Comparison of ENCODE assay signal across 11 cellular contexts in genomic region chr10:129468187-129468586, GRCh38. TPM values are rescaled to one million over a fixed set of nuclear protein-coding genes. Genes with fewer than 3 reads are reported as not detected.
DNase-seq lines count a peak whose midpoint lies in the region; ATAC-seq and TF ChIP-seq lines count a peak whose summit lies in the region.
"Had no signal": no experiment of that assay in that cellular context is flagged by ENCODE, and none has a peak within 500 bp of the region (broad histone marks: within the 10 kb centered on the region; RNA-seq: fewer than 3 reads in every experiment).

No MANE protein-coding gene starts in this region.

- H3K9me3 ChIP-seq in iPS-18a (ENCODE audit: control insufficient read depth, low read depth, low read length) (no peaks in the 10 kb centered on the region), esophagus squamous epithelium (no peaks in the 10 kb centered on the region)

- intact Hi-C loops in activated B cell treated with CpG ODN at 0.5 μM for 24 hours (cut with micrococcal nuclease) (loop anchor here (5.0 kb wide), 2 partner anchors 34 to 1341 kb away; partner anchors contain the start of gene MKI67), esophagus squamous epithelium (cut with DNase I) (no loop called here)

- H3K36me3 ChIP-seq in iPS-18a (ENCODE audit: control insufficient read depth, low read depth, low read length), result no peaks in the 10 kb centered on the region
- H3K36me3 ChIP-seq in esophagus squamous epithelium, result peaks cover 0 to 23% (median 0%) of the 10 kb centered on the region in 3 donors

- peaks cover 12% of the 10 kb centered on the region for H3K36me3 Mint-ChIP-seq in activated naive CD4-positive, alpha-beta T cell treated with anti-CD3 and anti-CD28 coated beads, Interleukin-2, amount 10 ng/mL, durations not matched to agents 7 days and 5 days
- H3K36me3 Mint-ChIP-seq in activated B cell treated with CpG ODN at 0.5 μM for 24 hours (ENCODE audit: low read depth), result peaks cover 8% of the 10 kb centered on the region
- peaks cover 12% of the 10 kb centered on the region for H3K36me3 Mint-ChIP-seq in stimulated activated memory B cell treated with anti-CD40 and anti-IgM and Interleukin-4, amounts not matched to agents 10 μg/mL and 1 μg/mL and 100 μg/mL, for 72 hours

- no peak for TF ChIP-seq POLR2A in esophagus squamous epithelium (IDR thresholded peaks at IDR 0.05)

- no peaks in the 10 kb centered on the region for H3K9me3 Mint-ChIP-seq in activated naive CD4-positive, alpha-beta T cell treated with anti-CD3 and anti-CD28 coated beads, Interleukin-2, amount 10 ng/mL, durations not matched to agents 7 days and 5 days
- H3K9me3 Mint-ChIP-seq in activated B cell treated with CpG ODN at 0.5 μM for 24 hours, result no peaks in the 10 kb centered on the region
- no peaks in the 10 kb centered on the region for H3K9me3 Mint-ChIP-seq in stimulated activated memory B cell treated with anti-CD40 and anti-IgM and Interleukin-4, amounts not matched to agents 10 μg/mL and 1 μg/mL and 100 μg/mL, for 72 hours
- H3K9me3 Mint-ChIP-seq: H9 had no signal

- H3K27ac ChIP-seq in iPS-18a (ENCODE audit: low read length) (no peak overlapping the region), substantia nigra (ENCODE audit: low read depth, low read length, poor library complexity, severe bottlenecking) (no peak overlapping the region), esophagus squamous epithelium (peak overlapping the region in 1 of 4 donors; percentile 90)

- H3K4me3 ChIP-seq in iPS-18a (ENCODE audit: low read length) (peak overlapping the region; percentile 69), esophagus squamous epithelium (peak overlapping the region in 1 of 4 donors; percentile 83)

- H3K4me1 Mint-ChIP-seq in activated naive CD4-positive, alpha-beta T cell treated with anti-CD3 and anti-CD28 coated beads, Interleukin-2, amount 10 ng/mL, durations not matched to agents 7 days and 5 days, result peaks cover 14% of the 10 kb centered on the region
- peaks cover 24% of the 10 kb centered on the region for H3K4me1 Mint-ChIP-seq in activated B cell treated with CpG ODN at 0.5 μM for 24 hours
- peaks cover 43% of the 10 kb centered on the region for H3K4me1 Mint-ChIP-seq in stimulated activated memory B cell treated with anti-CD40 and anti-IgM and Interleukin-4, amounts not matched to agents 10 μg/mL and 1 μg/mL and 100 μg/mL, for 72 hours

- no peak for TF ChIP-seq CTCF in activated B cell treated with CpG ODN at 0.5 μM for 24 hours (IDR thresholded peaks at IDR 0.05)
- TF ChIP-seq CTCF in esophagus squamous epithelium (IDR thresholded peaks at IDR 0.05), result no peak

- no peak overlapping the region for H3K27ac Mint-ChIP-seq in activated naive CD4-positive, alpha-beta T cell treated with anti-CD3 and anti-CD28 coated beads, Interleukin-2, amount 10 ng/mL, durations not matched to agents 7 days and 5 days
- peak overlapping the region; percentile 82 for H3K27ac Mint-ChIP-seq in activated B cell treated with CpG ODN at 0.5 μM for 24 hours
- peak overlapping the region; percentile 91 for H3K27ac Mint-ChIP-seq in stimulated activated memory B cell treated with anti-CD40 and anti-IgM and Interleukin-4, amounts not matched to agents 10 μg/mL and 1 μg/mL and 100 μg/mL, for 72 hours
- H3K27ac Mint-ChIP-seq: H9 had no signal

- H3K9ac ChIP-seq in iPS-18a (ENCODE audit: low read length), result no peak overlapping the region

- no peak for ATAC-seq in activated B cell treated with CpG ODN at 0.5 μM for 24 hours (ENCODE audit: low read depth)
- no peak for ATAC-seq in stimulated activated memory B cell treated with anti-CD40 and anti-IgM and Interleukin-4, amounts not matched to agents 10 μg/mL and 1 μg/mL and 100 μg/mL, for 72 hours

- peaks cover 13% of the 10 kb centered on the region for H3K27me3 Mint-ChIP-seq in activated naive CD4-positive, alpha-beta T cell treated with anti-CD3 and anti-CD28 coated beads, Interleukin-2, amount 10 ng/mL, durations not matched to agents 7 days and 5 days
- H3K27me3 Mint-ChIP-seq in activated B cell treated with CpG ODN at 0.5 μM for 24 hours, result no peaks in the 10 kb centered on the region
- H3K27me3 Mint-ChIP-seq in stimulated activated memory B cell treated with anti-CD40 and anti-IgM and Interleukin-4, amounts not matched to agents 10 μg/mL and 1 μg/mL and 100 μg/mL, for 72 hours, result no peaks in the 10 kb centered on the region

- H3K27me3 ChIP-seq in iPS-18a (ENCODE audit: control insufficient read depth, insufficient read depth, low read length) (peaks cover 7% of the 10 kb centered on the region), esophagus squamous epithelium (no peaks in the 10 kb centered on the region)

- CTCF ChIA-PET in activated naive CD4-positive, alpha-beta T cell treated with anti-CD3 and anti-CD28 coated beads, Interleukin-2, amount 10 ng/mL, durations not matched to agents 7 days and 5 days (lab: Charles Lee), result no interaction called here
- CTCF ChIA-PET in activated B cell treated with CpG ODN at 0.5 μM for 24 hours (lab: Charles Lee), result interaction anchor here (1.7 kb wide), 1 partner anchor 642 kb away, joined by 4 read pairs; the partner anchor contains the start of gene C10orf143

- H3K4me1 ChIP-seq in iPS-18a (ENCODE audit: control insufficient read depth, low read depth, low read length) (peaks cover 6% of the 10 kb centered on the region), esophagus squamous epithelium (peaks cover 6 to 24% (median 12%) of the 10 kb centered on the region in 3 donors)

- peak overlapping the region; percentile 82 for H3K4me3 Mint-ChIP-seq in activated naive CD4-positive, alpha-beta T cell treated with anti-CD3 and anti-CD28 coated beads, Interleukin-2, amount 10 ng/mL, durations not matched to agents 7 days and 5 days
- H3K4me3 Mint-ChIP-seq in activated B cell treated with CpG ODN at 0.5 μM for 24 hours, result peak overlapping the region; percentile 81
- peak overlapping the region; percentile 94 for H3K4me3 Mint-ChIP-seq in stimulated activated memory B cell treated with anti-CD40 and anti-IgM and Interleukin-4, amounts not matched to agents 10 μg/mL and 1 μg/mL and 100 μg/mL, for 72 hours

- POLR2A ChIA-PET in activated B cell treated with CpG ODN at 0.5 μM for 24 hours (lab: Charles Lee), result interaction anchor here (3.6 kb wide), 1 partner anchor 643 kb away, joined by 20 read pairs; the partner anchor contains the start of gene C10orf143

- WGBS in esophagus squamous epithelium, 2 donors, result 91 to 92% methylated on average over 8 of the region's 9 CpGs

- no peak for DNase-seq in activated naive CD4-positive, alpha-beta T cell treated with anti-CD3 and anti-CD28 coated beads, Interleukin-2, amount 10 ng/mL, durations not matched to agents 7 days and 5 days
- DNase-seq in activated naive CD4-positive, alpha-beta T cell treated with anti-CD3 and anti-CD28 coated beads, Interleukin-2, amount 50 U/mL, for 16 hours, result no peak
- DNase-seq in activated B cell treated with CpG ODN at 0.5 μM for 24 hours (no peak), substantia nigra (lab: John Stamatoyannopoulos, UW) (no peak), esophagus squamous epithelium (lab: John Stamatoyannopoulos, UW) (no peak), NCI-H2107 treated with DMSO at 0.1 percent for 48 hours (lab: John Stamatoyannopoulos, UW; ENCODE audit: unreplicated experiment) (no peak)
- DNase-seq: H9, KBM-7, NCI-H2081 had no signal

RNA-seq across cellular contexts. Expression of gene MGMT, which starts 1.1 kb away (rescaled TPM):
- total RNA-seq in activated B cell treated with CpG ODN at 0.5 μM for 24 hours (22.5 and 25.8 TPM in 2 replicates), esophagus squamous epithelium (10 to 100 TPM; 15.6 to 28.8 (median 18.4) TPM)
